ENCODE assay signal across 8 cellular contexts in the genomic region with DNA sequence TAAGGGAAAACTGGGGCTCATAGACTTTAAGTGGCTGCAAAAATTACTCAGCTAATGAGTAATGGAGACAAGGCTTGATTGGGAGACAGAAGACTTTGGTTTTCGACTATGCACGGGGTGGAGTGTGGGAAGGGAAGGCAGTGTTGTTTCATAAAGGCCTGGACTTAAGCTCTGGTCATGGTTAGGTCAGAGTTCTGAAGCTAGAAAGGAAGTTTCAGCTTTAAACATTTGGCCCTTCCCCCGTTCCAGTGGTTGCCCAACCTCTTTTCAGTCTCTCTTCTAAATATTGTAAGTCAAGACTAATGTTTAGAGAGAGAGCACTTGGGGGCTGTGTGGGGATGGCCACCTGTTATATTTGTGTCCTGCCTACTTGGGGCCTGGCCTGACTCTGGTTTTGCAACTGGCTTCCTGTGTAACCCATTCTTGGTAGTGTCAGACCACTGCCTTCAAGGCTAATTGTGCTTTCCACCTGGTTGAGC. TPM values are rescaled to one million over a fixed set of nuclear protein-coding genes. Genes with fewer than 3 reads are reported as not detected.
DNase-seq lines count a peak whose midpoint lies in the region; ATAC-seq, FAIRE-seq and TF ChIP-seq lines count a peak whose summit lies in the region.

No MANE protein-coding gene starts in this region.

- peak; percentile 92 for FAIRE-seq in GM12891 (lab: Jason Lieb, UNC)

- no peaks in the 10 kb centered on the region for H3K36me3 ChIP-seq in tibial artery
- no peaks in the 10 kb centered on the region for H3K36me3 ChIP-seq in adrenal gland (replicated peaks in 1 of 2)

- H3K4me3 Mint-ChIP-seq in IgD-negative memory B cell = peak overlapping the region; percentile 38 to 89 (median 79)
- H3K4me3 Mint-ChIP-seq in effector memory CD8-positive, alpha-beta T cell = peak overlapping the region; percentile 66 to 78

- DNase-seq in GM12891 (ENCODE audit: insufficient read length, low spot score) = peak; percentile 13
- DNase-seq in effector memory CD8-positive, alpha-beta T cell = no peak
- no peak for DNase-seq in tibial artery
- no peak for DNase-seq in activated effector memory CD4-positive, alpha-beta T cell treated with Interleukin-2 at 50 U/mL for 16 hours
- no peak for DNase-seq in dorsolateral prefrontal cortex
- no peak for DNase-seq in adrenal gland

- H3K4me3 ChIP-seq in tibial artery (no peak overlapping the region), dorsolateral prefrontal cortex (no peak overlapping the region), adrenal gland (no peak overlapping the region)

- peaks cover 0 to 100% (median 28%) of the 10 kb centered on the region in 4 donors for H3K4me1 ChIP-seq in tibial artery
- peaks cover 4 to 37% of the 10 kb centered on the region in 2 donors for H3K4me1 ChIP-seq in adrenal gland (replicated peaks in 1 of 2)

- H3K4me1 Mint-ChIP-seq in IgD-negative memory B cell = peaks cover 62 to 73% (median 67%) of the 10 kb centered on the region in 3 donors
- H3K4me1 Mint-ChIP-seq in effector memory CD8-positive, alpha-beta T cell (ENCODE audit: low read depth in 2 of 2) = peaks cover 59 to 76% of the 10 kb centered on the region in 2 donors

- WGBS in adrenal gland, 4 donors = 28 to 62% (median 57%) methylated on average over 3 of the region's 3 CpGs

- H3K27ac ChIP-seq in tibial artery (peak overlapping the region; percentile 77 to 79), dorsolateral prefrontal cortex (no peak overlapping the region), adrenal gland (no peak overlapping the region)

- H3K27me3 Mint-ChIP-seq in IgD-negative memory B cell = peaks cover 2% of the 10 kb centered on the region
- no peaks in the 10 kb centered on the region for H3K27me3 Mint-ChIP-seq in effector memory CD8-positive, alpha-beta T cell

- H3K9me3 ChIP-seq in tibial artery = no peaks in the 10 kb centered on the region
- H3K9me3 ChIP-seq in adrenal gland (replicated peaks in 1 of 3) = no peaks in the 10 kb centered on the region

- H3K27ac Mint-ChIP-seq in IgD-negative memory B cell = peak overlapping the region; percentile 78 to 87 (median 81)
- peak overlapping the region; percentile 47 to 89 for H3K27ac Mint-ChIP-seq in effector memory CD8-positive, alpha-beta T cell

- H3K9me3 Mint-ChIP-seq in IgD-negative memory B cell = no peaks in the 10 kb centered on the region
- H3K9me3 Mint-ChIP-seq in effector memory CD8-positive, alpha-beta T cell = no peaks in the 10 kb centered on the region

- TF ChIP-seq POLR2A in GM12891 (IDR thresholded peaks at IDR 0.05; ENCODE audit: low read depth, low read length) = no peak
- no peak for TF ChIP-seq POLR2A in adrenal gland (IDR thresholded peaks at IDR 0.05)

- intact Hi-C loops in tibial artery (cut with DNase I; ENCODE audit: low total_unique reads) (no loop called here), dorsolateral prefrontal cortex (cut with DNase I) (no loop called here), adrenal gland (cut with DNase I) (no loop called here)

- peaks cover 13% of the 10 kb centered on the region for H3K36me3 Mint-ChIP-seq in IgD-negative memory B cell
- peaks cover 47% of the 10 kb centered on the region for H3K36me3 Mint-ChIP-seq in effector memory CD8-positive, alpha-beta T cell (ENCODE audit: insufficient read depth)

- TF ChIP-seq CTCF in tibial artery (IDR thresholded peaks at IDR 0.05) = no peak
- TF ChIP-seq CTCF in dorsolateral prefrontal cortex (IDR thresholded peaks at IDR 0.05 in 54 of 56, conservative IDR thresholded peaks at IDR 0.05 in 2 of 56; ENCODE audit: low read depth in 1 of 56, partially characterized antibody in 56 of 56) = no peak
- no peak for TF ChIP-seq CTCF in adrenal gland (IDR thresholded peaks at IDR 0.05)

- ATAC-seq in GM21447 (IDR thresholded peaks at IDR 0.05; ENCODE audit: unreplicated experiment) = peak; percentile 90
- ATAC-seq in effector memory CD8-positive, alpha-beta T cell (replicated peaks) = peak; percentile 23

- no peaks in the 10 kb centered on the region for H3K27me3 ChIP-seq in tibial artery
- H3K27me3 ChIP-seq in dorsolateral prefrontal cortex = peaks cover 0 to 79% (median 14%) of the 10 kb centered on the region in 45 donors
- H3K27me3 ChIP-seq in adrenal gland = no peaks in the 10 kb centered on the region

TF ChIP-seq in GM12891, 5 proteins besides CTCF, POLR2A, EP300 and RAD21:
- no peak for TF ChIP-seq TAF1 (IDR thresholded peaks at IDR 0.05; ENCODE audit: low read depth, low read length)
- no peak for TF ChIP-seq PAX5 (IDR thresholded peaks at IDR 0.05; ENCODE audit: insufficient read depth, low read length, severe bottlenecking)
- no peak for TF ChIP-seq POLR2AphosphoS5 (IDR thresholded peaks at IDR 0.05; ENCODE audit: low read depth, low read length)
- no peak for TF ChIP-seq SPI1 (IDR thresholded peaks at IDR 0.05; ENCODE audit: low read depth, low read length)
- TF ChIP-seq POU2F2 (IDR thresholded peaks at IDR 0.05; ENCODE audit: low read depth, low read length) = no peak

RNA-seq across cellular contexts. Expression of gene MSN, which starts 21.0 kb away (rescaled TPM):
- polyA plus RNA-seq in GM12891 (2012; ENCODE audit: low read depth, missing spikeins) = 196 TPM
- polyA plus RNA-seq in IgD-negative memory B cell (498 TPM), adrenal gland (100 to 1,000 TPM in 2 of 3 donors, 10 to 100 TPM in 1; 81.7 to 197 (median 119) TPM)
- total RNA-seq in dorsolateral prefrontal cortex (100 to 1,000 TPM in 4 of 120 experiments, 10 to 100 TPM in 116; 33.2 to 121 (median 55.6) TPM), adrenal gland (100 to 1,000 TPM; 119 to 244 (median 193) TPM)

Comparison
In these comparisons a context has a peak if more than half of its experiments do, and no peak if none do; other contexts are left out.
1. H3K27ac ChIP-seq: peak in tibial artery (2 of 2); none in dorsolateral prefrontal cortex (0 of 59) and adrenal gland (0 of 5).